In the genomic region with DNA sequence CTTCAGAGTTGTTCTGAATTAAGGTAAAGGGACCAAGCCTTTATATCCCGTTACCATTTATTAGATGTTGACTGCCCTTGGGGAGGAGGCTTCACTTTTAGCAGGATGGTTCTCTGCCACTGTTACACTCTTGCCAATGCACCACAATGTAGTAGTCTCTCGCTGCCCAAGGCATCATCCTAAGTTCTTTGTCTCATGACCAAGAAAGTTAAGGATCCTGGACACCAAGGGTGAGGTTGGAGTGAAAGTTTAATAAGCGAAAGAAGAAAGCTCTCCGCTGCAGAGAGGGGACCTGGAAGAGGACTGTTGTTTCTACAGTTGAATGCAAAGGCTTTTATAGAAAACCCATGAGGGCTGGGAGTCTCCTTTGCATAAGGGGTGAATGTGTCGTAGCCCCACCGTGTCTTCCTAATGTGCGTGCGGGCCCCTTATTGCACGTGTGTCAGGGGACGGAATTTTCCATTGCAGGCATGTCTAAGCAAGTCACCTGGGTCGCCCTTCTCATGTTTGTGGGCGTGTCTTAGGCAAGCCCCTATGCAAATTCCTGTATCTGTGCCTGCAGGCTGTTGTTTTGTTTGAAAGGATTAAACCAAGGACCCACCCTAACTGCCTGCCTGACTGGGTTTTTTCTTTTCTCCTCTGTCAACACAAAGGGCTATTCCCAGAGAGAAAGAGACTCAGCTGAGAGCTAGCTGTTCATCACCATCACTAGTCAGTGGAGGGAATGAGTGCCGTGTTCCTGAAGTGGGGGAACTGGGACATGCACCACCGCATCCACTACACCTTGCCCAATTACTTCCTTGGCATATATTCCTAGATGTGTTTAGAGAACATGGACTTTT, we compare ENCODE assay signal across 2 cellular contexts.
TF ChIP-seq lines count a peak whose summit lies in the region.

No MANE protein-coding gene starts in this region.

TF ChIP-seq in GM23338, 12 proteins besides CTCF, POLR2A, EP300 and RAD21:
- TF ChIP-seq ZNF331 (CRISPR knock-in tag; IDR thresholded peaks at IDR 0.05; ENCODE audit: low read depth) (no peak), EZH2phosphoT487 (IDR thresholded peaks at IDR 0.05; ENCODE audit: unreplicated experiment) (no peak), POLR2AphosphoS5 (IDR thresholded peaks at IDR 0.05; ENCODE audit: low read depth) (no peak), STAT1 (IDR thresholded peaks at IDR 0.05; ENCODE audit: unreplicated experiment) (no peak), NANOG (IDR thresholded peaks at IDR 0.05; ENCODE audit: borderline replicate concordance) (no peak), CREB1 (CRISPR knock-in tag; IDR thresholded peaks at IDR 0.05; ENCODE audit: low read depth) (no peak), JUNB (IDR thresholded peaks at IDR 0.05; ENCODE audit: unreplicated experiment) (no peak)
- TF ChIP-seq, protein P1, sequence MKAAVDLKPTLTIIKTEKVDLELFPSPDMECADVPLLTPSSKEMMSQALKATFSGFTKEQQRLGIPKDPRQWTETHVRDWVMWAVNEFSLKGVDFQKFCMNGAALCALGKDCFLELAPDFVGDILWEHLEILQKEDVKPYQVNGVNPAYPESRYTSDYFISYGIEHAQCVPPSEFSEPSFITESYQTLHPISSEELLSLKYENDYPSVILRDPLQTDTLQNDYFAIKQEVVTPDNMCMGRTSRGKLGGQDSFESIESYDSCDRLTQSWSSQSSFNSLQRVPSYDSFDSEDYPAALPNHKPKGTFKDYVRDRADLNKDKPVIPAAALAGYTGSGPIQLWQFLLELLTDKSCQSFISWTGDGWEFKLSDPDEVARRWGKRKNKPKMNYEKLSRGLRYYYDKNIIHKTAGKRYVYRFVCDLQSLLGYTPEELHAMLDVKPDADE (IDR thresholded peaks at IDR 0.05) = no peak
TF ChIP-seq in GM23338: peak in this region for 0.

TF ChIP-seq in K562, 482 proteins besides CTCF, POLR2A, EP300 and RAD21 (continues in another document):
- TF ChIP-seq, protein P2, sequence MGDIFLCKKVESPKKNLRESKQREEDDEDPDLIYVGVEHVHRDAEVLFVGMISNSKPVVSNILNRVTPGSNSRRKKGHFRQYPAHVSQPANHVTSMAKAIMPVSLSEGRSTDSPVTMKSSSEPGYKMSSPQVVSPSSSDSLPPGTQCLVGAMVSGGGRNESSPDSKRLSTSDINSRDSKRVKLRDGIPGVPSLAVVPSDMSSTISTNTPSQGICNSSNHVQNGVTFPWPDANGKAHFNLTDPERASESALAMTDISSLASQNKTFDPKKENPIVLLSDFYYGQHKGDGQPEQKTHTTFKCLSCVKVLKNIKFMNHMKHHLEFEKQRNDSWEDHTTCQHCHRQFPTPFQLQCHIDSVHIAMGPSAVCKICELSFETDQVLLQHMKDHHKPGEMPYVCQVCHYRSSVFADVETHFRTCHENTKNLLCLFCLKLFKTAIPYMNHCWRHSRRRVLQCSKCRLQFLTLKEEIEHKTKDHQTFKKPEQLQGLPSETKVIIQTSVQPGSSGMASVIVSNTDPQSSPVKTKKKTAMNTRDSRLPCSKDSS (IDR thresholded peaks at IDR 0.05; ENCODE audit: low read depth, partially characterized antibody) = peak; percentile 81
- TF ChIP-seq, protein P3, sequence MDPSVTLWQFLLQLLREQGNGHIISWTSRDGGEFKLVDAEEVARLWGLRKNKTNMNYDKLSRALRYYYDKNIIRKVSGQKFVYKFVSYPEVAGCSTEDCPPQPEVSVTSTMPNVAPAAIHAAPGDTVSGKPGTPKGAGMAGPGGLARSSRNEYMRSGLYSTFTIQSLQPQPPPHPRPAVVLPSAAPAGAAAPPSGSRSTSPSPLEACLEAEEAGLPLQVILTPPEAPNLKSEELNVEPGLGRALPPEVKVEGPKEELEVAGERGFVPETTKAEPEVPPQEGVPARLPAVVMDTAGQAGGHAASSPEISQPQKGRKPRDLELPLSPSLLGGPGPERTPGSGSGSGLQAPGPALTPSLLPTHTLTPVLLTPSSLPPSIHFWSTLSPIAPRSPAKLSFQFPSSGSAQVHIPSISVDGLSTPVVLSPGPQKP (CRISPR knock-in tag; IDR thresholded peaks at IDR 0.05) = no peak
- TF ChIP-seq, protein P4, sequence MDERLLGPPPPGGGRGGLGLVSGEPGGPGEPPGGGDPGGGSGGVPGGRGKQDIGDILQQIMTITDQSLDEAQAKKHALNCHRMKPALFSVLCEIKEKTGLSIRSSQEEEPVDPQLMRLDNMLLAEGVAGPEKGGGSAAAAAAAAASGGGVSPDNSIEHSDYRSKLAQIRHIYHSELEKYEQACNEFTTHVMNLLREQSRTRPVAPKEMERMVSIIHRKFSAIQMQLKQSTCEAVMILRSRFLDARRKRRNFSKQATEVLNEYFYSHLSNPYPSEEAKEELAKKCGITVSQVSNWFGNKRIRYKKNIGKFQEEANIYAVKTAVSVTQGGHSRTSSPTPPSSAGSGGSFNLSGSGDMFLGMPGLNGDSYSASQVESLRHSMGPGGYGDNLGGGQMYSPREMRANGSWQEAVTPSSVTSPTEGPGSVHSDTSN (CRISPR knock-in tag; IDR thresholded peaks at IDR 0.05; ENCODE audit: low read depth) = no peak
- TF ChIP-seq, protein P4 (tag; conservative IDR thresholded peaks at IDR 0.05; ENCODE audit: low read depth) = no peak
- TF ChIP-seq ZNF274 (IDR thresholded peaks at IDR 0.05; ENCODE audit: borderline replicate concordance, low read depth, low read length) (no peak), XRCC3 (IDR thresholded peaks at IDR 0.05) (no peak), ARNT (IDR thresholded peaks at IDR 0.05) (peak in 1 of 2 experiments; percentile 71; a peak in 1 of 4 replicates), POLR2AphosphoS5 (IDR thresholded peaks at IDR 0.05; ENCODE audit: control insufficient read depth, insufficient read depth, low read depth, low read length) (peak; percentile 39), RB1 (IDR thresholded peaks at IDR 0.05; ENCODE audit: low read depth) (no peak), TRIM24 (IDR thresholded peaks at IDR 0.05) (peak; percentile 65 to 75; a peak in 3 of 4 replicates), HDAC8 (tag; IDR thresholded peaks at IDR 0.05) (no peak), ZNF347 (CRISPR knock-in tag; IDR thresholded peaks at IDR 0.05; ENCODE audit: low read depth) (no peak), NFIC (IDR thresholded peaks at IDR 0.05) (no peak), TFAM (CRISPR knock-in tag; conservative IDR thresholded peaks at IDR 0.05) (no peak), MAZ (CRISPR knock-in tag; conservative IDR thresholded peaks at IDR 0.05 in 1 of 2, IDR thresholded peaks at IDR 0.05 in 1 of 2) (peak in 1 of 2 experiments; percentile 14; a peak in 1 of 4 replicates), ELF4 (CRISPR knock-in tag; IDR thresholded peaks at IDR 0.05) (no peak), TRIM28 (IDR thresholded peaks at IDR 0.05) (peak; percentile 93), SAFB2 (IDR thresholded peaks at IDR 0.05; ENCODE audit: borderline replicate concordance, low read depth, low read length, severe bottlenecking) (no peak), HNRNPUL1 (IDR thresholded peaks at IDR 0.05; ENCODE audit: low read length) (no peak), TAF9B (IDR thresholded peaks at IDR 0.05; ENCODE audit: partially characterized antibody) (peak; percentile 42), U2AF1 (optimal IDR thresholded peaks at IDR 0.05; ENCODE audit: low read depth, low read length) (no peak), GATA2 (CRISPR knock-in tag; IDR thresholded peaks at IDR 0.05) (peak; percentile 62), MTA2 (IDR thresholded peaks at IDR 0.05; ENCODE audit: low read depth) (peak; percentile 67), EGR1 (conservative IDR thresholded peaks at IDR 0.05) (no peak), CHCHD3 (CRISPR knock-in tag; IDR thresholded peaks at IDR 0.05) (no peak), ZNF668 (CRISPR knock-in tag; IDR thresholded peaks at IDR 0.05) (no peak), CCNT2 (IDR thresholded peaks at IDR 0.05; ENCODE audit: borderline replicate concordance, extremely low read depth, insufficient read length, low read depth, low read length) (no peak), FOXJ2 (tag; IDR thresholded peaks at IDR 0.05) (0 out of 2 replicates have a peak, but pooled peaks have one; percentile 53)
- TF ChIP-seq, protein P5, sequence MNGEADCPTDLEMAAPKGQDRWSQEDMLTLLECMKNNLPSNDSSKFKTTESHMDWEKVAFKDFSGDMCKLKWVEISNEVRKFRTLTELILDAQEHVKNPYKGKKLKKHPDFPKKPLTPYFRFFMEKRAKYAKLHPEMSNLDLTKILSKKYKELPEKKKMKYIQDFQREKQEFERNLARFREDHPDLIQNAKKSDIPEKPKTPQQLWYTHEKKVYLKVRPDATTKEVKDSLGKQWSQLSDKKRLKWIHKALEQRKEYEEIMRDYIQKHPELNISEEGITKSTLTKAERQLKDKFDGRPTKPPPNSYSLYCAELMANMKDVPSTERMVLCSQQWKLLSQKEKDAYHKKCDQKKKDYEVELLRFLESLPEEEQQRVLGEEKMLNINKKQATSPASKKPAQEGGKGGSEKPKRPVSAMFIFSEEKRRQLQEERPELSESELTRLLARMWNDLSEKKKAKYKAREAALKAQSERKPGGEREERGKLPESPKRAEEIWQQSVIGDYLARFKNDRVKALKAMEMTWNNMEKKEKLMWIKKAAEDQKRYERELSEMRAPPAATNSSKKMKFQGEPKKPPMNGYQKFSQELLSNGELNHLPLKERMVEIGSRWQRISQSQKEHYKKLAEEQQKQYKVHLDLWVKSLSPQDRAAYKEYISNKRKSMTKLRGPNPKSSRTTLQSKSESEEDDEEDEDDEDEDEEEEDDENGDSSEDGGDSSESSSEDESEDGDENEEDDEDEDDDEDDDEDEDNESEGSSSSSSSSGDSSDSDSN (IDR thresholded peaks at IDR 0.05; ENCODE audit: borderline replicate concordance in 1 of 2, low read depth in 2 of 2, low read length in 2 of 2) = no peak
- TF ChIP-seq, protein P6, sequence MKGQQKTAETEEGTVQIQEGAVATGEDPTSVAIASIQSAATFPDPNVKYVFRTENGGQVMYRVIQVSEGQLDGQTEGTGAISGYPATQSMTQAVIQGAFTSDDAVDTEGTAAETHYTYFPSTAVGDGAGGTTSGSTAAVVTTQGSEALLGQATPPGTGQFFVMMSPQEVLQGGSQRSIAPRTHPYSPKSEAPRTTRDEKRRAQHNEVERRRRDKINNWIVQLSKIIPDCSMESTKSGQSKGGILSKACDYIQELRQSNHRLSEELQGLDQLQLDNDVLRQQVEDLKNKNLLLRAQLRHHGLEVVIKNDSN (CRISPR knock-in tag; IDR thresholded peaks at IDR 0.05) = no peak
- TF ChIP-seq, protein P7, sequence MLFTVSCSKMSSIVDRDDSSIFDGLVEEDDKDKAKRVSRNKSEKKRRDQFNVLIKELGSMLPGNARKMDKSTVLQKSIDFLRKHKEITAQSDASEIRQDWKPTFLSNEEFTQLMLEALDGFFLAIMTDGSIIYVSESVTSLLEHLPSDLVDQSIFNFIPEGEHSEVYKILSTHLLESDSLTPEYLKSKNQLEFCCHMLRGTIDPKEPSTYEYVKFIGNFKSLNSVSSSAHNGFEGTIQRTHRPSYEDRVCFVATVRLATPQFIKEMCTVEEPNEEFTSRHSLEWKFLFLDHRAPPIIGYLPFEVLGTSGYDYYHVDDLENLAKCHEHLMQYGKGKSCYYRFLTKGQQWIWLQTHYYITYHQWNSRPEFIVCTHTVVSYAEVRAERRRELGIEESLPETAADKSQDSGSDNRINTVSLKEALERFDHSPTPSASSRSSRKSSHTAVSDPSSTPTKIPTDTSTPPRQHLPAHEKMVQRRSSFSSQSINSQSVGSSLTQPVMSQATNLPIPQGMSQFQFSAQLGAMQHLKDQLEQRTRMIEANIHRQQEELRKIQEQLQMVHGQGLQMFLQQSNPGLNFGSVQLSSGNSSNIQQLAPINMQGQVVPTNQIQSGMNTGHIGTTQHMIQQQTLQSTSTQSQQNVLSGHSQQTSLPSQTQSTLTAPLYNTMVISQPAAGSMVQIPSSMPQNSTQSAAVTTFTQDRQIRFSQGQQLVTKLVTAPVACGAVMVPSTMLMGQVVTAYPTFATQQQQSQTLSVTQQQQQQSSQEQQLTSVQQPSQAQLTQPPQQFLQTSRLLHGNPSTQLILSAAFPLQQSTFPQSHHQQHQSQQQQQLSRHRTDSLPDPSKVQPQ (CRISPR knock-in tag; IDR thresholded peaks at IDR 0.05; ENCODE audit: borderline replicate concordance) = no peak
- TF ChIP-seq, protein P8, sequence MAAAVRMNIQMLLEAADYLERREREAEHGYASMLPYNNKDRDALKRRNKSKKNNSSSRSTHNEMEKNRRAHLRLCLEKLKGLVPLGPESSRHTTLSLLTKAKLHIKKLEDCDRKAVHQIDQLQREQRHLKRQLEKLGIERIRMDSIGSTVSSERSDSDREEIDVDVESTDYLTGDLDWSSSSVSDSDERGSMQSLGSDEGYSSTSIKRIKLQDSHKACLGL (CRISPR knock-in tag; IDR thresholded peaks at IDR 0.05; ENCODE audit: borderline replicate concordance, poor library complexity, severe bottlenecking) = no peak
